ENCODE assay signal across 8 cellular contexts in genomic region chr5:74865799-74866652, GRCh38. TPM values are rescaled to one million over a fixed set of nuclear protein-coding genes. Genes with fewer than 3 reads are reported as not detected.
DNase-seq lines count a peak whose midpoint lies in the region; ATAC-seq and TF ChIP-seq lines count a peak whose summit lies in the region.

A gene with protein sequence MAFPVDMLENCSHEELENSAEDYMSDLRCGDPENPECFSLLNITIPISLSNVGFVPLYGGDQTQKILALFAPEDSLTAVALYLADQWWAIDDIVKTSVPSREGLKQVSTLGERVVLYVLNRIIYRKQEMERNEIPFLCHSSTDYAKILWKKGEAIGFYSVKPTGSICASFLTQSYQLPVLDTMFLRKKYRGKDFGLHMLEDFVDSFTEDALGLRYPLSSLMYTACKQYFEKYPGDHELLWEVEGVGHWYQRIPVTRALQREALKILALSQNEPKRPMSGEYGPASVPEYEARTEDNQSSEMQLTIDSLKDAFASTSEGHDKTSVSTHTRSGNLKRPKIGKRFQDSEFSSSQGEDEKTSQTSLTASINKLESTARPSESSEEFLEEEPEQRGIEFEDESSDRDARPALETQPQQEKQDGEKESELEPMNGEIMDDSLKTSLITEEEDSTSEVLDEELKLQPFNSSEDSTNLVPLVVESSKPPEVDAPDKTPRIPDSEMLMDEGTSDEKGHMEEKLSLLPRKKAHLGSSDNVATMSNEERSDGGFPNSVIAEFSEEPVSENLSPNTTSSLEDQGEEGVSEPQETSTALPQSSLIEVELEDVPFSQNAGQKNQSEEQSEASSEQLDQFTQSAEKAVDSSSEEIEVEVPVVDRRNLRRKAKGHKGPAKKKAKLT (minus strand): TSS chr5:74866387. CDS start chr5:74841676, 24,711 bp downstream.

- WGBS in lung, 2 donors = 1% methylated on average over 106 to 127 of the region's 127 CpGs

- H3K27me3 ChIP-seq in lung (ENCODE audit: control insufficient read depth, insufficient read depth) = no peaks in the 10 kb centered on the region

- DNase-seq in AG08395 (ENCODE audit: low spot score) = peak; percentile 45
- DNase-seq in GM19238 (ENCODE audit: insufficient read length, low spot score) = peak; percentile 25
- no peak for DNase-seq in LNCaP clone FGC (ENCODE audit: low read depth)
- DNase-seq in activated CD4-positive, alpha-beta T cell treated with anti-CD3 and anti-CD28 coated beads for 48 hours = peak; percentile 53
- DNase-seq in dermis blood vessel endothelial cell = peak; percentile 28
- no peak for DNase-seq in lung (ENCODE audit: low spot score)
- peak; percentile 14 for DNase-seq in stimulated activated CD8-positive, alpha-beta memory T cell treated with anti-CD3 and anti-CD28 coated beads, Interleukin-15, amount 100 ng/mL, for 1 hour (ENCODE audit: low read depth)

- peaks cover 4 to 10% of the 10 kb centered on the region in 2 donors for H3K4me1 ChIP-seq in lung (ENCODE audit: control insufficient read depth in 2 of 2, insufficient read depth in 2 of 2, low read length in 2 of 2)

- TF ChIP-seq CTCF in LNCaP clone FGC (IDR thresholded peaks at IDR 0.05; ENCODE audit: control insufficient read depth, extremely low read depth, insufficient read depth) (peak; percentile 21; the same call in 1 of the 2 replicates), lung (IDR thresholded peaks at IDR 0.05; ENCODE audit: control extremely low read depth, extremely low read depth) (no peak)

- H3K4me3 ChIP-seq in LNCaP clone FGC (ENCODE audit: low read depth, low read length) = peak within 1 kb of the TSS; percentile 59
- peak within 1 kb of the TSS; percentile 48 for H3K4me3 ChIP-seq in lung

- H3K9me3 ChIP-seq in lung (ENCODE audit: control insufficient read depth in 2 of 2, insufficient read depth in 1 of 2, low read length in 1 of 2) = no peaks in the 10 kb centered on the region

- no peaks in the 10 kb centered on the region for H3K36me3 ChIP-seq in lung (ENCODE audit: control insufficient read depth in 2 of 2, insufficient read depth in 2 of 2, low read length in 2 of 2)

- ATAC-seq in lung (ENCODE audit: insufficient read depth, low FRiP score) (peak; percentile 56), HG03196 (IDR thresholded peaks at IDR 0.05; ENCODE audit: unreplicated experiment) (no peak)

- peak within 1 kb of the TSS in 1 of 2 donors; percentile 58 for H3K27ac ChIP-seq in lung (ENCODE audit: low read depth in 1 of 2, low read length in 1 of 2)

RNA-seq across cellular contexts. Expression of the gene that starts here (rescaled TPM):
- total RNA-seq in dermis blood vessel endothelial cell = 4.0 and 4.9 TPM in 2 replicates
- total RNA-seq in lung = 1 to 10 TPM; 2.3 to 2.8 TPM
- under 1 TPM; 0.25 to 0.30 TPM for polyA plus RNA-seq in lung

Comparison
In these comparisons a context has a peak if more than half of its experiments do, and no peak if none do; other contexts are left out.
1. DNase-seq: peak in AG08395 (single experiment), GM19238 (single experiment), activated CD4-positive, alpha-beta T cell treated with anti-CD3 and anti-CD28 coated beads for 48 hours (single experiment), dermis blood vessel endothelial cell (single experiment) and stimulated activated CD8-positive, alpha-beta memory T cell treated with anti-CD3 and anti-CD28 coated beads, Interleukin-15, amount 100 ng/mL, for 1 hour (single experiment); none in LNCaP clone FGC (single experiment) and lung (single experiment).